Comparison of ENCODE assay signal across 25 cellular contexts in genomic region chr12:92340003-92340402, GRCh38.
"Had no signal": no experiment of that assay in that cellular context is flagged by ENCODE, and none has a peak within 500 bp of the region (broad histone marks: within the 10 kb centered on the region; RNA-seq: fewer than 3 reads in every experiment).

No MANE protein-coding gene starts in this region.

- FAIRE-seq: RCC 7860 had no signal

- H3K36me3 ChIP-seq: adrenal gland, MG63, WERI-Rb-1 had no signal

- H3K4me3 Mint-ChIP-seq: activated CD8-positive, alpha-beta T cell treated with anti-CD3 and anti-CD28 coated beads for 36 hours; T-helper 1 cell treated with Interleukin-12 subunit alpha and Interleukin-12 subunit beta and Interleukin-4 antibody, amounts not matched to agents 30 μg/mL and 1 μg/mL, for 36 hours had no signal

- H3K9me3 ChIP-seq: adrenal gland, MG63 had no signal

- H3K27me3 ChIP-seq: adrenal gland, MG63 had no signal

- H3K27me3 Mint-ChIP-seq: activated CD8-positive, alpha-beta T cell treated with anti-CD3 and anti-CD28 coated beads for 36 hours; activated naive CD8-positive, alpha-beta T cell treated with anti-CD3 and anti-CD28 coated beads, Interleukin-2, amount 10 ng/mL, durations not matched to agents 7 days and 5 days had no signal

- H3K27ac ChIP-seq: adrenal gland, WERI-Rb-1 had no signal

- ATAC-seq: activated CD4-positive, CD25-positive, alpha-beta regulatory T cell treated with anti-CD3 and anti-CD28 coated beads, Interleukin-2, amount 50 U/mL, for 24 hours; activated CD8-positive, alpha-beta T cell treated with anti-CD3 and anti-CD28 coated beads for 36 hours; PC-3 had no signal

- H3K27ac Mint-ChIP-seq: activated CD8-positive, alpha-beta T cell treated with anti-CD3 and anti-CD28 coated beads for 36 hours; T-helper 1 cell treated with Interleukin-12 subunit alpha and Interleukin-12 subunit beta and Interleukin-4 antibody, amounts not matched to agents 30 μg/mL and 1 μg/mL, for 36 hours had no signal

- DNase-seq: activated CD4-positive, alpha-beta T cell treated with anti-CD3 and anti-CD28 coated beads for 4 hours; activated CD8-positive, alpha-beta memory T cell treated with anti-CD3 and anti-CD28 coated beads, Interleukin-2, amount 50 U/mL, for 4 hours; activated CD8-positive, alpha-beta T cell treated with anti-CD3 and anti-CD28 coated beads for 36 hours; activated naive CD4-positive, alpha-beta T cell treated with anti-CD3 and anti-CD28 coated beads, Interleukin-2, amount 50 U/mL, for 16 hours; activated naive CD8-positive, alpha-beta T cell treated with anti-CD3 and anti-CD28 coated beads, Interleukin-2, amount 10 ng/mL, durations not matched to agents 7 days and 5 days; activated T-cell treated with anti-CD3 and anti-CD28 coated beads, Interleukin-2, amount 50 U/mL, for 1 hour; adrenal gland; anterior cingulate cortex; cerebellar nuclear complex; MG63; MV-4-11; NCI-H1092 treated with DMSO at 0.1 percent for 48 hours; NCI-H1417 treated with DMSO at 0.1 percent for 48 hours; NCI-H1694; NCI-H2029 treated with DMSO at 0.1 percent for 48 hours; NCI-H345; NCI-H510A treated with DMSO at 0.1 percent for 48 hours; NCI-H69; NK-92 treated with Interleukin-12 subunit alpha and Interleukin-12 subunit beta, amount 100 ng/mL, for 24 hours; PC-3; SHP77 treated with DMSO at 0.1 percent for 48 hours; WERI-Rb-1 had no signal

- H3K4me3 ChIP-seq: adrenal gland, MG63 had no signal
